In the genomic region with DNA sequence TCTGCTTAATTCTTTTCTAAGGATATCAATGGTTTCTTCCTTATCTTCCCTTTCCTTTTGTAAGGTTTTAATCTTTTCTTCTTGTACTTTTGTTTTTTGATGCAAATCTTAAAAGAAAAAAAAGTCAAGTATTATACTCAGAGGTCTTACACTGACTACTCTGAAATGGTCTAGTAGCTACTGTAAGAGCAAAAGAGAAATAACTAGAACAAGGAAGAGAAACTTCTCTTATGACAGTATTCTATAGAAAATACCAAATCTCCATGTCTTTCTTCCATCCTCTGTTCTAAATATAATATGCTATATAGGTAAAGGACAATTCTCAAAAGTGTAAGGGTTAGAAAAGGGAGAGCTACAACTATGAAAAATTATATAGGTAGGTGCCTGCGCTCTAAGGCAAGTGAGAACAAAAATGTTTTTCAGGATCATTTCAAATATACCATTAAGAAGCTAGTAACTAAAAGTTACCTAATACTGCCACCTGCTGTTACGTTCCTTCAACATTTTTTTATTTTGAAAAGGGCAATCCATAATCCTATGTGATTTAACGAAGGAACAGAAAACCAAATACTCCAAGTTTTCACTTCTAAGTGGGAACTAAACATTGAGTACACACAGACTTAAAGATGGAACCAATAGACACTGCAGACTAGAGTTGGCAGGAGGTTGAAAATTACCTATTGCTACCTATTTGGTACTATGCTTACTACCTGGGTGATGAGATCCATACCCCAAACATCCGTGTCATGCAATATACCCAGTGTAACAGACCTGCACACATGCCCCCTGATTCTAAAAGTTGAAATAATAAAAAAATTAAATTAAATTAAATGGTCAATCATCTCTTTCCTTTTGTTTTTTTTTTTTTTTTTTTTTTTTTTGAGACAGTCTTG, we compare ENCODE assay signal across 9 cellular contexts.
DNase-seq lines count a peak whose midpoint lies in the region; ATAC-seq and TF ChIP-seq lines count a peak whose summit lies in the region.
"Had no signal": no experiment of that assay in that cellular context is flagged by ENCODE, and none has a peak within 500 bp of the region (broad histone marks: within the 10 kb centered on the region; RNA-seq: fewer than 3 reads in every experiment).

No MANE protein-coding gene starts in this region.

- H3K4me3 ChIP-seq in fibroblast of pulmonary artery (replicated peaks; ENCODE audit: low read depth, low read length) (no peak overlapping the region), parathyroid adenoma (ENCODE audit: low read depth, low read length) (no peak overlapping the region)

- H3K9me3 ChIP-seq in parathyroid adenoma (ENCODE audit: control insufficient read depth, low read length): no peaks in the 10 kb centered on the region

- peak overlapping the region; percentile 53 for H2AFZ ChIP-seq in parathyroid adenoma

- no peak overlapping the region for H3K9ac ChIP-seq in parathyroid adenoma

- DNase-seq in CD1c-positive myeloid dendritic cell (ENCODE audit: extremely low spot score): peak; percentile 72
- peak; percentile 29 for DNase-seq in MV-4-11 (lab: John Stamatoyannopoulos, UW)
- DNase-seq in SKM-1 (lab: John Stamatoyannopoulos, UW; ENCODE audit: unreplicated experiment): peak; percentile 14
- DNase-seq in fibroblast of pulmonary artery (ENCODE audit: low read depth): peak; percentile 79
- DNase-seq in effector CD8-positive, alpha-beta T cell (lab: John Stamatoyannopoulos, UW): no peak
- DNase-seq in activated naive CD4-positive, alpha-beta T cell (lab: John Stamatoyannopoulos, UW): no peak

- no peaks in the 10 kb centered on the region for H3K4me1 ChIP-seq in parathyroid adenoma

- no peak overlapping the region for H3K4me2 ChIP-seq in parathyroid adenoma (ENCODE audit: low read length)

- no peaks in the 10 kb centered on the region for H3K27me3 ChIP-seq in parathyroid adenoma (ENCODE audit: control insufficient read depth, insufficient read depth, low read length)

- peak; percentile 72 for ATAC-seq in GM19035 (IDR thresholded peaks at IDR 0.05; ENCODE audit: unreplicated experiment)

- H3K36me3 ChIP-seq in parathyroid adenoma (ENCODE audit: control insufficient read depth, insufficient read depth, low read length): no peaks in the 10 kb centered on the region

- TF ChIP-seq CTCF in fibroblast of pulmonary artery (IDR thresholded peaks at IDR 0.05; ENCODE audit: low read length, missing control alignments): peak; percentile 42
- peak; percentile 51 for TF ChIP-seq CTCF in parathyroid adenoma (IDR thresholded peaks at IDR 0.05)

- no peak overlapping the region for H3K27ac ChIP-seq in parathyroid adenoma
- H3K27ac ChIP-seq: epithelial cell of prostate had no signal

- H3K79me2 ChIP-seq in parathyroid adenoma: no peaks in the 10 kb centered on the region

Comparison
In these comparisons a context has a peak if more than half of its experiments do, and no peak if none do; other contexts are left out.
1. DNase-seq: peak in CD1c-positive myeloid dendritic cell (single experiment), MV-4-11 (single experiment), SKM-1 (single experiment) and fibroblast of pulmonary artery (single experiment); none in effector CD8-positive, alpha-beta T cell (single experiment) and activated naive CD4-positive, alpha-beta T cell (0 of 4).